Comparison of ENCODE assay signal across 8 cellular contexts in the genomic region with DNA sequence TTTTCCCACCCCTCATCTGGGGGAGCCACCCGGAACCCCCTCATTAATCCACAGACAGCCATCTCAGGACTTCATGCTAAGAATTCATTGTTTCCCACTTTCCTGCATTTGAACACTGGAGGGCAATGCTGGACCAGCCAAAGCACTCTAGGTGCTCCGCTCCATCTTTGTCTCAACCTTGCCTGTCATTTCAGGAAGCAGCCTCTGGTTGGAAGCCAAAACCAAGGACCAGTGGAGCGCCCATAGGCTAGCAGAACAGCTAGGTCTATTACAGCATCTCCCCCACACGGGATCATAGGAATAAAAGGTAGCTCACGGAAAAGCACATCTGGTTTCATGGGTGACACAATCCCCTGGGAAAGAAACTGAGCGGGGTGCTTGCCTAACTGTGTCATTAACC.
A peak's percentile ranks its signal among the peaks of the same experiment; 100 is the strongest.
DNase-seq lines count a peak whose midpoint lies in the region; ATAC-seq and TF ChIP-seq lines count a peak whose summit lies in the region.

No MANE protein-coding gene starts in this region.

- peak; percentile 44 for ATAC-seq in GM18502 (IDR thresholded peaks at IDR 0.05; ENCODE audit: poor library complexity, unreplicated experiment)
- ATAC-seq in GM21381 (IDR thresholded peaks at IDR 0.05; ENCODE audit: unreplicated experiment), result no peak

- peak; percentile 61 for DNase-seq in AG10803 (ENCODE audit: low read depth)
- DNase-seq in NCI-H1092 treated with DMSO at 0.1 percent for 48 hours (lab: John Stamatoyannopoulos, UW), result peak; percentile 71
- DNase-seq in amygdala (lab: John Stamatoyannopoulos, UW), result peak in 45 of 56 donors; percentile 5 to 70 (median 36)
- peak; percentile 65 for DNase-seq in hepatic stellate cell (ENCODE audit: low spot score)
- peak; percentile 59 for DNase-seq in retina
- DNase-seq in NCI-H187 treated with DMSO at 0.1 percent for 48 hours (lab: John Stamatoyannopoulos, UW), result no peak

- TF ChIP-seq CTCF in AG10803 (conservative IDR thresholded peaks at IDR 0.05; ENCODE audit: low read length), result peak; percentile 74

- H3K4me3 ChIP-seq in AG10803 (ENCODE audit: low read length), result no peak overlapping the region
